In the genomic region with DNA sequence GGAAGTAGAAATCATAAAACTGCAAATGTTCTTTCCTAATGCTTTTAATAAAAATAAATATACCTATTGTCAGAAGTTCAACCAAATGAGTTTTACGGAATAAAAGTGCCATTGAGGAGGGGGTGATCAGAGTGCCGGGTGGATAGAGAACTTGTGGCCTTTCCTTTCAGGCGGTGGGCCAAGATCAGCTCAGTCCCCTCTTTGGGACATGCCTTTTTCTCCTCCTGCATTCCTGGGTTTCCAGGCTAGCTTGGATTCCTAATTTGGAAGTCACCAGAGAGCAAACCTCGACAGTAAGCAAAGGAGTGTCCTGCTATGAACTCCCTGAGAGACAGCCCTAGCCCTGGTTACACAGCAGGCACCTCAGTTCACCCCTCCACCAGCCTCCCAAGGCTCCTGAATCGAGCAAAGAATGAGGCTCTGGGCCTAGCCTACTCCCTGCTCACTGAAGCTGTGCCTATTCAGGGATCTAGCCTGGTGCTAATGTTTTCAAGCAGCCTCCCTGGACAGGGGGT, we compare ENCODE assay signal across 11 cellular contexts.
A peak's percentile ranks its signal among the peaks of the same experiment; 100 is the strongest.
DNase-seq lines count a peak whose midpoint lies in the region; ATAC-seq and TF ChIP-seq lines count a peak whose summit lies in the region.
"Had no signal": no experiment of that assay in that cellular context is flagged by ENCODE, and none has a peak within 500 bp of the region (broad histone marks: within the 10 kb centered on the region; RNA-seq: fewer than 3 reads in every experiment).

No MANE protein-coding gene starts in this region.

- H3K4me1 ChIP-seq in PC-9 (replicated peaks; ENCODE audit: insufficient read depth) = no peaks in the 10 kb centered on the region
- peaks cover 10% of the 10 kb centered on the region for H3K4me1 ChIP-seq in fibroblast of lung (ENCODE audit: control insufficient read depth, extremely low read depth, insufficient read depth, low read length)

- H3K9me3 ChIP-seq in PC-9 (ENCODE audit: insufficient read depth, low read depth) = no peaks in the 10 kb centered on the region
- H3K9me3 ChIP-seq in fibroblast of lung (ENCODE audit: control insufficient read depth, insufficient read depth, low read depth, low read length) = no peaks in the 10 kb centered on the region

- POLR2A ChIA-PET in PC-9 (lab: Charles Lee; ENCODE audit: unreplicated experiment) = no interaction called here

- no peak overlapping the region for H3K4me3 ChIP-seq in PC-9
- H3K4me3 ChIP-seq in fibroblast of lung (replicated peaks in 1 of 4; ENCODE audit: control extremely low read depth in 1 of 4, insufficient read depth in 1 of 4, low read depth in 3 of 4, low read length in 4 of 4) = no peak overlapping the region
- H3K4me3 ChIP-seq: lower lobe of right lung had no signal

- no peak overlapping the region for H3K4me2 ChIP-seq in PC-9
- no peak overlapping the region for H3K4me2 ChIP-seq in fibroblast of lung (ENCODE audit: extremely low read depth, insufficient read depth, low read length)

- intact Hi-C loops in PC-9 (cut with micrococcal nuclease; ENCODE audit: unreplicated experiment) = no loop called here

- no peaks in the 10 kb centered on the region for H4K20me1 ChIP-seq in PC-9 (ENCODE audit: insufficient read depth)
- H4K20me1 ChIP-seq in fibroblast of lung (ENCODE audit: control insufficient read depth, extremely low read depth, insufficient read depth, low read length) = no peaks in the 10 kb centered on the region

- H3K9me2 ChIP-seq in PC-9 (ENCODE audit: insufficient read depth) = no peaks in the 10 kb centered on the region

- H3K27ac ChIP-seq in PC-9 (no peak overlapping the region), fibroblast of lung (ENCODE audit: insufficient read depth, low read length) (peak overlapping the region; percentile 37)
- H3K27ac ChIP-seq: lower lobe of right lung had no signal

- no peaks in the 10 kb centered on the region for H3F3A ChIP-seq in PC-9 (ENCODE audit: insufficient read depth, low read depth)

- 0 out of 2 replicates have a peak overlapping the region, but pooled peaks have one; percentile 32 for H2AFZ ChIP-seq in PC-9
- H2AFZ ChIP-seq in fibroblast of lung (ENCODE audit: low read length) = peak overlapping the region; percentile 3

- H3K27me3 ChIP-seq in PC-9 (ENCODE audit: insufficient read depth, low read depth) (no peaks in the 10 kb centered on the region), fibroblast of lung (ENCODE audit: control insufficient read depth, insufficient read depth, low read length) (no peaks in the 10 kb centered on the region)

- CTCF ChIA-PET in PC-9 (lab: Charles Lee) = no interaction called here

- H3K36me3 ChIP-seq in PC-9 (ENCODE audit: low read depth) (no peaks in the 10 kb centered on the region), fibroblast of lung (ENCODE audit: control insufficient read depth, insufficient read depth, low read length) (no peaks in the 10 kb centered on the region)
- H3K36me3 ChIP-seq: lower lobe of right lung had no signal

- BruUV-seq in PC-9 (replicated peaks; lab: Mats Ljungman, UMichigan) = no TSS peak

- peak overlapping the region; percentile 33 for H3K9ac ChIP-seq in fibroblast of lung (ENCODE audit: insufficient read depth, low read length)

- DNase-seq in AG08395 (ENCODE audit: low spot score) (peak; percentile 85), PC-9 (no peak), fibroblast of lung (ENCODE audit: low read depth in 2 of 2) (peak; percentile 48 to 86), myocyte (ENCODE audit: low read depth) (peak; percentile 86), LoVo (ENCODE audit: low spot score) (no peak), HuH-7 (ENCODE audit: low spot score) (no peak), DMS79 (lab: John Stamatoyannopoulos, UW) (no peak)
- DNase-seq: CD4-positive, CD25-positive, alpha-beta regulatory T cell; lower lobe of right lung; NCI-H2227 treated with DMSO at 0.1 percent for 48 hours had no signal

- no peak for ATAC-seq in GM19324 (IDR thresholded peaks at IDR 0.05; ENCODE audit: low FRiP score, unreplicated experiment)
- ATAC-seq: lower lobe of right lung had no signal

- TF ChIP-seq CTCF in PC-9 (conservative IDR thresholded peaks at IDR 0.05) (no peak), fibroblast of lung (conservative IDR thresholded peaks at IDR 0.05 in 1 of 2, IDR thresholded peaks at IDR 0.05 in 1 of 2; ENCODE audit: low read depth in 1 of 2, low read length in 2 of 2) (no peak)

- H3K79me2 ChIP-seq in PC-9 (ENCODE audit: low read depth) (no peaks in the 10 kb centered on the region), fibroblast of lung (ENCODE audit: control insufficient read depth, insufficient read depth, low read length) (no peaks in the 10 kb centered on the region)

Comparison
In these comparisons a context has a peak if more than half of its experiments do, and no peak if none do; other contexts are left out.
1. DNase-seq: peak in AG08395 (single experiment), fibroblast of lung (2 of 2) and myocyte (single experiment); none in PC-9 (0 of 2), LoVo (single experiment), HuH-7 (single experiment) and DMS79 (single experiment).